8 cellular contexts compared by ENCODE assay signal in the genomic region with DNA sequence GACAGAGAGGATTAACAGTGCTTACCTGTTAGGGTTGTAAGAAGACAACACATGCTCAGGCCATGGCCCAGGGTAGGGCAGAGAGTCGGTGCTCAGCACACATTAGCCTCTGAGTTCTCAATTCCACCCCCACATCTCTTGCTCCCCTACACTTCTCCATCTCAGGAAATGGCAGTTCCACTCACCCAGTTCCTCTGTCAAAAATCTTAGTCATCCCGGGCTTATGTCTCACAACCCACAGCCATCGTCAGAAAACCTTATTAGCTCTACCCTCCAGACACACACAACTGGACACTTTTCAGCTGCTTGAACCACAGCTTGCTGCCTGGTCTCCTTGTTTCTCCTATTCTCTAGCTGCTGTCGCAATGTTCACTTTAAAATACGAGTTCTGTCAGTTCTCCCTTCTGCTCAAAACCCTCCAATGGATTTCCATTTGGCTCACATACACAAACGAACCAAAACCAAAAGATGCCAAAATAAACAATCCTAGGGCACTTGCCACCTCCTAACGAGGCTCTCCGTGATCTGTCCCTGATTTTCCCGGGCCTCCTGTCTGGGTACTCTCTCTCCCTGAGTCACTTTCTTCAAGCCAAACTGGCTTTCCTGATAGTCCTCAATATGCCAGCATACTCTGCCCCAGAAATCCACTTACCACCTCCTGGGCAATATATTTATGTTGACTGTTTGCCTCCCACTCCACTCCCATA.
DNase-seq lines count a peak whose midpoint lies in the region; ATAC-seq and TF ChIP-seq lines count a peak whose summit lies in the region.

No MANE protein-coding gene starts in this region.

- ATAC-seq in GM18519 (IDR thresholded peaks at IDR 0.05; ENCODE audit: low FRiP score, unreplicated experiment), result peak; percentile 58

- H3K27me3 ChIP-seq in esophagus squamous epithelium (no peaks in the 10 kb centered on the region), neural progenitor cell (no peaks in the 10 kb centered on the region), neuronal stem cell (ENCODE audit: control insufficient read depth in 3 of 3, insufficient read depth in 3 of 3, low read depth in 1 of 3, low read length in 3 of 3) (no peaks in the 10 kb centered on the region), adrenal gland (no peaks in the 10 kb centered on the region)

- H3K9ac ChIP-seq in neural progenitor cell, result no peak overlapping the region
- H3K9ac ChIP-seq in neuronal stem cell (ENCODE audit: low read depth, low read length, poor library complexity), result no peak overlapping the region

- intact Hi-C loops in esophagus squamous epithelium (cut with DNase I), result no loop called here
- intact Hi-C loops in adrenal gland (cut with DNase I), result no loop called here

- H2AFZ ChIP-seq in neural progenitor cell (replicated peaks) (no peak overlapping the region), neuronal stem cell (ENCODE audit: low read length) (no peak overlapping the region)

- TF ChIP-seq CTCF in HFFc6 (IDR thresholded peaks at IDR 0.05) (no peak), esophagus squamous epithelium (IDR thresholded peaks at IDR 0.05) (no peak), neural progenitor cell (IDR thresholded peaks at IDR 0.05) (no peak), adrenal gland (IDR thresholded peaks at IDR 0.05) (no peak)

- H3K4me1 ChIP-seq in esophagus squamous epithelium, result peaks cover 5 to 40% (median 6%) of the 10 kb centered on the region in 3 donors
- peaks cover 13% of the 10 kb centered on the region for H3K4me1 ChIP-seq in neural progenitor cell
- H3K4me1 ChIP-seq in neuronal stem cell (ENCODE audit: control insufficient read depth in 2 of 2, insufficient read depth in 1 of 2, low read depth in 1 of 2, low read length in 2 of 2), result peaks cover 0 to 3% of the 10 kb centered on the region in 2 donors
- H3K4me1 ChIP-seq in adrenal gland (replicated peaks in 1 of 2), result no peaks in the 10 kb centered on the region

- no peak overlapping the region for H2BK5ac ChIP-seq in neuronal stem cell (ENCODE audit: low read length)

- H3K14ac ChIP-seq in neuronal stem cell (ENCODE audit: low read length), result no peak overlapping the region

- no peak overlapping the region for H3K4me2 ChIP-seq in neural progenitor cell
- no peak overlapping the region for H3K4me2 ChIP-seq in neuronal stem cell (ENCODE audit: insufficient read depth, low read length, poor library complexity, severe bottlenecking)

- no peak overlapping the region for H3K4me3 ChIP-seq in esophagus squamous epithelium
- no peak overlapping the region for H3K4me3 ChIP-seq in neural progenitor cell
- no peak overlapping the region for H3K4me3 ChIP-seq in neuronal stem cell (ENCODE audit: low read length in 2 of 2)
- H3K4me3 ChIP-seq in adrenal gland, result no peak overlapping the region

- H3F3A ChIP-seq in neural progenitor cell (ENCODE audit: low read depth), result peaks cover 14% of the 10 kb centered on the region

- TF ChIP-seq POLR2A in esophagus squamous epithelium (IDR thresholded peaks at IDR 0.05) (no peak), adrenal gland (IDR thresholded peaks at IDR 0.05) (no peak)

- H3K27me3 Mint-ChIP-seq in HFFc6 (ENCODE audit: insufficient read depth) (no peaks in the 10 kb centered on the region; the same call in 1 of the 2 replicates), neural progenitor cell (ENCODE audit: insufficient read depth, low read depth) (no peaks in the 10 kb centered on the region)

- peak overlapping the region; percentile 37 for H3K4me3 Mint-ChIP-seq in HFFc6
- H3K4me3 Mint-ChIP-seq in neural progenitor cell, result no peak overlapping the region

- H3K27ac ChIP-seq in esophagus squamous epithelium (peak overlapping the region; percentile 2 to 51 (median 5)), neural progenitor cell (no peak overlapping the region), neuronal stem cell (replicated peaks; ENCODE audit: low read length) (no peak overlapping the region), adrenal gland (no peak overlapping the region)

- H3K9me3 Mint-ChIP-seq in HFFc6 (no peaks in the 10 kb centered on the region), neural progenitor cell (peaks cover 2% of the 10 kb centered on the region)

- H4K20me1 ChIP-seq in neural progenitor cell (ENCODE audit: low read depth), result no peaks in the 10 kb centered on the region

- H2BK15ac ChIP-seq in neuronal stem cell (ENCODE audit: low read length), result no peak overlapping the region

- H3K23ac ChIP-seq in neuronal stem cell (ENCODE audit: low read depth, low read length, poor library complexity), result no peak overlapping the region

- H2AK5ac ChIP-seq in neuronal stem cell (ENCODE audit: low read depth, low read length), result no peak overlapping the region

- no peak overlapping the region for H4K91ac ChIP-seq in neuronal stem cell (ENCODE audit: low read depth, low read length, poor library complexity)

- 28 to 34% methylated on average over 9 of the region's 9 CpGs for WGBS in esophagus squamous epithelium, 2 donors
- WGBS in neuronal stem cell (ENCODE audit: extremely low coverage in 2 of 2, insufficient read length in 2 of 2, insufficient replicate concordance in 1 of 2), 2 donors, result no CpG with 5 or more reads among the region's 9 CpGs
- WGBS in adrenal gland, 4 donors, result 73 to 79% (median 78%) methylated on average over 9 of the region's 9 CpGs

- no peak overlapping the region for H3K4ac ChIP-seq in neuronal stem cell (ENCODE audit: low read length)

- DNase-seq in HFFc6, result peak; percentile 48
- DNase-seq in NCI-H2029 (lab: John Stamatoyannopoulos, UW), result peak; percentile 77
- DNase-seq in esophagus squamous epithelium (lab: John Stamatoyannopoulos, UW), result no peak
- no peak for DNase-seq in neural progenitor cell (ENCODE audit: low spot score)
- DNase-seq in germinal center (ENCODE audit: low spot score), result no peak
- DNase-seq in neuronal stem cell (ENCODE audit: low spot score), result no peak
- no peak for DNase-seq in adrenal gland

- peaks cover 18% of the 10 kb centered on the region for H3K36me3 Mint-ChIP-seq in HFFc6 (ENCODE audit: low read depth)
- H3K36me3 Mint-ChIP-seq in neural progenitor cell, result peaks cover 42% of the 10 kb centered on the region

- H2BK120ac ChIP-seq in neuronal stem cell (ENCODE audit: low read depth, low read length), result no peak overlapping the region

- H3K9me3 ChIP-seq in esophagus squamous epithelium (no peaks in the 10 kb centered on the region), neural progenitor cell (ENCODE audit: low read depth) (no peaks in the 10 kb centered on the region), neuronal stem cell (replicated peaks in 1 of 2; ENCODE audit: control insufficient read depth in 2 of 2, insufficient read depth in 1 of 2, low read depth in 1 of 2, low read length in 2 of 2) (no peaks in the 10 kb centered on the region), adrenal gland (replicated peaks in 1 of 3) (no peaks in the 10 kb centered on the region)

- no peak overlapping the region for H3K18ac ChIP-seq in neuronal stem cell (ENCODE audit: low read length)

- H3K4me1 Mint-ChIP-seq in HFFc6 (ENCODE audit: low read depth) (peaks cover 40% of the 10 kb centered on the region), neural progenitor cell (peaks cover 16% of the 10 kb centered on the region)

- peak overlapping the region; percentile 71 for H3K27ac Mint-ChIP-seq in HFFc6
- H3K27ac Mint-ChIP-seq in neural progenitor cell, result no peak overlapping the region

- no peak overlapping the region for H4K8ac ChIP-seq in neuronal stem cell (ENCODE audit: low read depth, low read length)

- H3K79me1 ChIP-seq in neuronal stem cell (ENCODE audit: low read depth, low read length), result no peaks in the 10 kb centered on the region

- no peak overlapping the region for H2BK12ac ChIP-seq in neuronal stem cell (ENCODE audit: low read length)

- H3K79me2 ChIP-seq in neural progenitor cell (ENCODE audit: low read depth), result no peaks in the 10 kb centered on the region

- H3K36me3 ChIP-seq in esophagus squamous epithelium (peaks cover 7 to 57% (median 15%) of the 10 kb centered on the region in 3 donors), neural progenitor cell (no peaks in the 10 kb centered on the region), neuronal stem cell (replicated peaks in 1 of 2; ENCODE audit: control insufficient read depth in 2 of 2, insufficient read depth in 2 of 2, low read length in 2 of 2) (peaks cover 6 to 83% of the 10 kb centered on the region in 2 donors), adrenal gland (replicated peaks in 1 of 2) (peaks cover 0 to 12% of the 10 kb centered on the region in 2 donors)

Comparison
In these comparisons a context has a peak if more than half of its experiments do, and no peak if none do; other contexts are left out.
1. DNase-seq: peak in HFFc6 (single experiment) and NCI-H2029 (single experiment); none in esophagus squamous epithelium (single experiment), neural progenitor cell (single experiment), germinal center (single experiment), neuronal stem cell (single experiment) and adrenal gland (0 of 7).
2. H3K27ac ChIP-seq: peak in esophagus squamous epithelium (4 of 4); none in neural progenitor cell (single experiment), neuronal stem cell (single experiment) and adrenal gland (0 of 5).